ENCODE assay signal across 8 cellular contexts in the genomic region with DNA sequence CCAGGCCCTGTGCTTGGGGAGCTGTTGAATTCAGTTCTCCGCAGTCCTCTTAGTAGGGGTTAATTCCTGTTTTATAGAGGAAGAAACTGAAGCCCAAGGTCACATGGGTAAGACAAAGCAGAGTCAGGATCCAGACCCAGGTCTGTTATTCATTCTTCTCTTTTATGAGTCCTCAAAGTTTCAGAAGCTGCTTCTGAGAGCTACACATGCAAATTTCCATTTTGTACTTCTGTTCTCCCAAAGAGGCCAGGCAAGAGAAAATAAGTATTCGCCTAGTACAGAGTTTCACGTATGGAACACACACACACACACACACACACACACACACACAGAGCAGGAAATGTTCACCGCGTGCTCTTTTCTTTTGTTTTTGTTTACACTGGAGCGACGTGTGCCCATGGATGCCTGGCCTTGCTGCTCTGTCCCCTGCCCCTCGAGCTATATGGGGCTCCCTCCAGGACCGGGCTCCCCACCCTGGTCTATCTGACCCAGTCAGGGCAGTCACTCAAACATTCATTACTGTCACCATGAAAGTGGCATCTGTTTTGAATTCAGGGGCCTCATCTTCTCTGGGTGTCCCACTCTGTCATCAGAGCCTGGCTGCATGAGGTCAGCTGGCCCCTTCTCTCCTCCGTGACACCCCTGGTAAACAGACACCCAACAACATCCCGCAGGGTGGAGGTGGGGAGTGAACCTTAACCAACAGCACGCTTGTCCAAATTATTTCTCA.
DNase-seq lines count a peak whose midpoint lies in the region; ATAC-seq and TF ChIP-seq lines count a peak whose summit lies in the region.

No MANE protein-coding gene starts in this region.

- H3K36me3 ChIP-seq in SK-N-MC (ENCODE audit: insufficient read depth, low read length): no peaks in the 10 kb centered on the region

- no peaks in the 10 kb centered on the region for H3K9me3 ChIP-seq in SK-N-MC (ENCODE audit: low read depth, low read length)

- H3K4me1 Mint-ChIP-seq in nephron progenitor cell: peaks cover 97% of the 10 kb centered on the region
- peaks cover 1% of the 10 kb centered on the region for H3K4me1 Mint-ChIP-seq in activated T-cell treated with anti-CD3 and anti-CD28 coated beads, Interleukin-2, amount 50 U/mL, for 24 hours (ENCODE audit: low read depth)

- ATAC-seq in HG02973 (IDR thresholded peaks at IDR 0.05; ENCODE audit: unreplicated experiment): peak; percentile 90

- H3K36me3 Mint-ChIP-seq in nephron progenitor cell (ENCODE audit: low read depth): peaks cover 12% of the 10 kb centered on the region
- no peaks in the 10 kb centered on the region for H3K36me3 Mint-ChIP-seq in activated T-cell treated with anti-CD3 and anti-CD28 coated beads, Interleukin-2, amount 50 U/mL, for 24 hours (ENCODE audit: low read depth)

- no peak overlapping the region; the same call in 1 of the 2 replicates for H3K4me3 ChIP-seq in SK-N-MC

- no peak overlapping the region for H3K9ac ChIP-seq in SK-N-MC (ENCODE audit: insufficient read length)

- peaks cover 3% of the 10 kb centered on the region for H3K27me3 Mint-ChIP-seq in nephron progenitor cell (ENCODE audit: low read depth, poor library complexity)
- peaks cover 10% of the 10 kb centered on the region for H3K27me3 Mint-ChIP-seq in activated T-cell treated with anti-CD3 and anti-CD28 coated beads, Interleukin-2, amount 50 U/mL, for 24 hours

- DNase-seq in NCI-H510A treated with DMSO at 0.1 percent for 48 hours (lab: John Stamatoyannopoulos, UW) (peak; percentile 8), NCI-H510A (lab: John Stamatoyannopoulos, UW) (no peak), SK-N-MC (ENCODE audit: low read depth, low spot score) (no peak), nephron progenitor cell (no peak), SW480 (ENCODE audit: low spot score) (no peak)
- no peak for DNase-seq in activated naive CD4-positive, alpha-beta T cell (lab: John Stamatoyannopoulos, UW)
- no peak for DNase-seq in activated T-cell treated with anti-CD3 and anti-CD28 coated beads, Interleukin-2, amount 50 U/mL, for 24 hours

- H3K9me3 Mint-ChIP-seq in nephron progenitor cell: peaks cover 4% of the 10 kb centered on the region
- no peaks in the 10 kb centered on the region for H3K9me3 Mint-ChIP-seq in activated T-cell treated with anti-CD3 and anti-CD28 coated beads, Interleukin-2, amount 50 U/mL, for 24 hours

- peak overlapping the region; percentile 97 for H3K27ac Mint-ChIP-seq in nephron progenitor cell
- no peak overlapping the region for H3K27ac Mint-ChIP-seq in activated T-cell treated with anti-CD3 and anti-CD28 coated beads, Interleukin-2, amount 50 U/mL, for 24 hours

- H3K4me3 Mint-ChIP-seq in nephron progenitor cell: peak overlapping the region; percentile 22
- H3K4me3 Mint-ChIP-seq in activated T-cell treated with anti-CD3 and anti-CD28 coated beads, Interleukin-2, amount 50 U/mL, for 24 hours: no peak overlapping the region

- no peak for TF ChIP-seq CTCF in nephron progenitor cell (IDR thresholded peaks at IDR 0.05)

- peak overlapping the region; percentile 75; the same call in 1 of the 2 replicates for H3K27ac ChIP-seq in SK-N-MC
